Comparison of ENCODE assay signal across 8 cellular contexts in genomic region chr10:75404023-75404334, GRCh38.
A peak's percentile ranks its signal among the peaks of the same experiment; 100 is the strongest.
DNase-seq lines count a peak whose midpoint lies in the region; ATAC-seq, FAIRE-seq and TF ChIP-seq lines count a peak whose summit lies in the region.

No MANE protein-coding gene starts in this region.

- no peaks in the 10 kb centered on the region for H3K36me3 ChIP-seq in SK-N-MC (ENCODE audit: insufficient read depth, low read length)

- DNase-seq in GM18507 (ENCODE audit: extremely low spot score, insufficient read length, low read depth): no peak
- no peak for DNase-seq in SK-N-MC (ENCODE audit: low read depth, low spot score)
- DNase-seq in foreskin fibroblast: no peak
- DNase-seq in retinal pigment epithelial cell (ENCODE audit: low read depth): no peak
- DNase-seq in NCI-H1105 treated with DMSO at 0.1 percent for 48 hours (lab: John Stamatoyannopoulos, UW): no peak
- DNase-seq in activated CD4-positive, CD25-positive, alpha-beta regulatory T cell (lab: John Stamatoyannopoulos, UW): no peak

- ATAC-seq in HG02885 (IDR thresholded peaks at IDR 0.05; ENCODE audit: poor library complexity, unreplicated experiment) (no peak), GM21447 (IDR thresholded peaks at IDR 0.05; ENCODE audit: unreplicated experiment) (no peak)

- no peaks in the 10 kb centered on the region for H3K9me3 ChIP-seq in SK-N-MC (ENCODE audit: low read depth, low read length)

- H3K4me3 ChIP-seq in SK-N-MC (peak overlapping the region; percentile 84; the same call in 1 of the 2 replicates), foreskin fibroblast (ENCODE audit: low read depth in 1 of 2, low read length in 2 of 2) (peak overlapping the region; percentile 98 to 100), retinal pigment epithelial cell (ENCODE audit: low read length) (peak overlapping the region; percentile 98)

- H3K9ac ChIP-seq in SK-N-MC (ENCODE audit: insufficient read length): no peak overlapping the region

- FAIRE-seq in GM18507 (lab: Jason Lieb, UNC): peak; percentile 31

- TF ChIP-seq CTCF in foreskin fibroblast (IDR thresholded peaks at IDR 0.05; ENCODE audit: low read depth, low read length) (no peak), retinal pigment epithelial cell (conservative IDR thresholded peaks at IDR 0.05; ENCODE audit: low read depth, low read length) (no peak)

- H3K27ac ChIP-seq in SK-N-MC: no peak overlapping the region
